8 cellular contexts compared by ENCODE assay signal in genomic region chr2:210171309-210172218, GRCh38. TPM values are rescaled to one million over a fixed set of nuclear protein-coding genes. Genes with fewer than 3 reads are reported as not detected.
DNase-seq lines count a peak whose midpoint lies in the region; ATAC-seq, FAIRE-seq and TF ChIP-seq lines count a peak whose summit lies in the region.

Gene KANSL1L, minus strand, starts transcription at chr2:210171409. Its CDS starts 16,827 bp downstream, at chr2:210154582.

- peaks cover 22% of the 10 kb centered on the region for H3K79me2 ChIP-seq in mammary epithelial cell (ENCODE audit: insufficient read depth, low read length)

- peak within 1 kb of the TSS; percentile 93 for H3K4me2 ChIP-seq in mammary epithelial cell (ENCODE audit: insufficient read depth, low read depth, low read length)

- DNase-seq in ACHN (peak; percentile 98), NCI-H2196 (lab: John Stamatoyannopoulos, UW; ENCODE audit: unreplicated experiment) (peak; percentile 97), WERI-Rb-1 (peak; percentile 99), mammary epithelial cell (peak; percentile 93), iPS-NIHi11 (ENCODE audit: low spot score) (peak; percentile 94), small intestine (peak; percentile 96)

- no peaks in the 10 kb centered on the region for H4K20me1 ChIP-seq in mammary epithelial cell (ENCODE audit: insufficient read depth, low read length)

- no peak for TF ChIP-seq CTCF in WERI-Rb-1 (IDR thresholded peaks at IDR 0.05; ENCODE audit: low read depth, low read length)
- no peak for TF ChIP-seq CTCF in mammary epithelial cell (conservative IDR thresholded peaks at IDR 0.05 in 1 of 2, IDR thresholded peaks at IDR 0.05 in 1 of 2; ENCODE audit: extremely low read depth in 1 of 2, insufficient read depth in 1 of 2, low read depth in 1 of 2, low read length in 2 of 2)

- BruUV-seq in mammary epithelial cell (replicated peaks; lab: Mats Ljungman, UMichigan), result TSS peak; percentile 5

- peak within 1 kb of the TSS; percentile 99 for H3K9ac ChIP-seq in mammary epithelial cell (ENCODE audit: insufficient read depth, low read length)

- FAIRE-seq in small intestine (lab: Jason Lieb, UNC), result no peak

- dilution Hi-C loops in mammary epithelial cell (cut with HindIII; ENCODE audit: low sequenced_read_pairs), result no loop called here

- ATAC-seq in GM18873 (IDR thresholded peaks at IDR 0.05; ENCODE audit: low FRiP score, unreplicated experiment) (peak; percentile 39), HG03135 (IDR thresholded peaks at IDR 0.05; ENCODE audit: unreplicated experiment) (peak; percentile 67)

- in situ Hi-C loops in ACHN (cut with HindIII; ENCODE audit: low pct_ligation_motif_present, low pct_unique_long_range_greater_than_20kb, low sequenced_read_pairs), result no loop called here
- in situ Hi-C loops in mammary epithelial cell (cut with MboI; ENCODE audit: low sequenced_read_pairs in 2 of 2), result no loop called here

- 2% methylated on average over 32 of the region's 67 CpGs for WGBS in mammary epithelial cell (ENCODE audit: low coverage, missing lambda C conversion rate)
- WGBS in small intestine, 3 donors, result 0 to 1% (median 1%) methylated on average over 40 to 67 of the region's 67 CpGs

- intact Hi-C loops in mammary epithelial cell (cut with micrococcal nuclease), result loop anchor here (2.0 kb wide), 2 partner anchors 99 to 169 kb away; partner anchors contain the start of gene RPE

- peaks cover 3% of the 10 kb centered on the region; the same call in 1 of the 2 replicates for H3K36me3 ChIP-seq in WERI-Rb-1
- no peaks in the 10 kb centered on the region for H3K36me3 ChIP-seq in mammary epithelial cell (ENCODE audit: insufficient read depth, low read length)
- no peaks in the 10 kb centered on the region for H3K36me3 ChIP-seq in small intestine (ENCODE audit: control insufficient read depth in 2 of 2, insufficient read depth in 2 of 2, low read length in 2 of 2)

- peak within 1 kb of the TSS; percentile 79 for H3K4me3 ChIP-seq in WERI-Rb-1 (ENCODE audit: low read depth, low read length)
- peak within 1 kb of the TSS; percentile 89 to 96 (median 89) for H3K4me3 ChIP-seq in mammary epithelial cell (replicated peaks in 1 of 3; ENCODE audit: insufficient read depth in 1 of 3, low read depth in 2 of 3, low read length in 3 of 3)
- peak within 1 kb of the TSS; percentile 71 to 78 for H3K4me3 ChIP-seq in small intestine (ENCODE audit: low read depth in 1 of 2, low read length in 2 of 2)

- peak within 1 kb of the TSS; percentile 94 for H2AFZ ChIP-seq in mammary epithelial cell (ENCODE audit: low read depth, low read length)

- CTCF ChIA-PET in mammary epithelial cell (lab: Charles Lee; ENCODE audit: low non-redundant PET), result interaction anchor here (0.7 kb wide), 1 partner anchor 17 kb away, joined by 4 read pairs; no protein-coding TSS in a partner anchor

- H3K27me3 ChIP-seq in WERI-Rb-1 (ENCODE audit: insufficient read depth, low read depth, severe bottlenecking) (no peaks in the 10 kb centered on the region), mammary epithelial cell (ENCODE audit: insufficient read depth, low read length) (no peaks in the 10 kb centered on the region), small intestine (ENCODE audit: control insufficient read depth in 2 of 2, insufficient read depth in 2 of 2, low read length in 2 of 2) (no peaks in the 10 kb centered on the region)

- H3K27ac ChIP-seq in WERI-Rb-1 (peak within 1 kb of the TSS; percentile 100), mammary epithelial cell (ENCODE audit: insufficient read depth, low read depth, low read length) (peak within 1 kb of the TSS; percentile 99), small intestine (ENCODE audit: low read depth in 1 of 2, low read length in 1 of 2) (peak within 1 kb of the TSS; percentile 97 to 99)

- H3K9me3 ChIP-seq in WERI-Rb-1 (ENCODE audit: severe bottlenecking) (no peaks in the 10 kb centered on the region), mammary epithelial cell (replicated peaks; ENCODE audit: insufficient read depth, low read length) (no peaks in the 10 kb centered on the region), small intestine (ENCODE audit: control insufficient read depth, low read depth) (no peaks in the 10 kb centered on the region)

- peaks cover 7% of the 10 kb centered on the region for H3K4me1 ChIP-seq in mammary epithelial cell (ENCODE audit: insufficient read depth, low read length)
- H3K4me1 ChIP-seq in small intestine (ENCODE audit: control insufficient read depth in 2 of 2, insufficient read depth in 1 of 2, low read depth in 1 of 2, low read length in 1 of 2), result no peaks in the 10 kb centered on the region

RNA-seq across cellular contexts. Expression of gene KANSL1L, which starts in this region (rescaled TPM):
- 10 to 100 TPM in 1 of 2 donors, 1 to 10 TPM in 1; 6.1 to 12.2 TPM for total RNA-seq in mammary epithelial cell
- polyA plus RNA-seq in mammary epithelial cell (1.6 TPM), small intestine (1 to 10 TPM; 1.8 to 3.4 (median 2.7) TPM)
- polyA minus RNA-seq in mammary epithelial cell, result 15.8 TPM

Comparison
In these comparisons a context has a peak if more than half of its experiments do, and no peak if none do; other contexts are left out.
1. Peak in every context shown above with its lines: DNase-seq, ATAC-seq, H3K4me3 ChIP-seq and H3K27ac ChIP-seq.